Comparison of ENCODE assay signal across 17 cellular contexts in genomic region chr12:92938018-92938417, GRCh38. TPM values are rescaled to one million over a fixed set of nuclear protein-coding genes. Genes with fewer than 3 reads are reported as not detected.
DNase-seq lines count a peak whose midpoint lies in the region; ATAC-seq, FAIRE-seq and TF ChIP-seq lines count a peak whose summit lies in the region.
"Had no signal": no experiment of that assay in that cellular context is flagged by ENCODE, and none has a peak within 500 bp of the region (broad histone marks: within the 10 kb centered on the region; RNA-seq: fewer than 3 reads in every experiment).

No MANE protein-coding gene starts in this region.

- FAIRE-seq in keratinocyte (lab: Jason Lieb, UNC) = peak; percentile 9
- FAIRE-seq: HepG2 had no signal

- no peaks in the 10 kb centered on the region for H4K20me1 ChIP-seq in keratinocyte (ENCODE audit: control insufficient read depth, extremely low read depth, insufficient read depth, low read length)

- H3K27ac ChIP-seq in keratinocyte (ENCODE audit: control insufficient read depth, insufficient read depth, low read length) = peak overlapping the region; percentile 86
- H3K27ac ChIP-seq: esophagus muscularis mucosa had no signal

- dilution Hi-C loops in keratinocyte (cut with MboI; ENCODE audit: extremely low pct_ligation_motif_present, low sequenced_read_pairs) = no loop called here

- in situ Hi-C loops in KBM-7 (cut with MboI; ENCODE audit: low pct_unique_long_range_greater_than_20kb, low sequenced_read_pairs) = no loop called here

- no peaks in the 10 kb centered on the region for H3K79me2 ChIP-seq in keratinocyte (ENCODE audit: control insufficient read depth, insufficient read depth, low read length)

- no peaks in the 10 kb centered on the region for H3K9me3 ChIP-seq in keratinocyte (ENCODE audit: control insufficient read depth, low read depth, low read length)
- H3K9me3 ChIP-seq: BE2C, esophagus muscularis mucosa had no signal

- H3K4me1 ChIP-seq in keratinocyte (ENCODE audit: control insufficient read depth, extremely low read depth, insufficient read depth, low read length) = peaks cover 20% of the 10 kb centered on the region
- H3K4me1 ChIP-seq: BE2C had no signal

- TF ChIP-seq CTCF in keratinocyte (optimal IDR thresholded peaks at IDR 0.05 in 1 of 3, IDR thresholded peaks at IDR 0.05 in 1 of 3, conservative IDR thresholded peaks at IDR 0.05 in 1 of 3; ENCODE audit: extremely low read depth in 1 of 3, insufficient read depth in 2 of 3, low read length in 3 of 3) = no peak

- H3K27me3 ChIP-seq in keratinocyte (ENCODE audit: control insufficient read depth, extremely low read depth, insufficient read depth, low read length) = no peaks in the 10 kb centered on the region
- H3K27me3 ChIP-seq: BE2C, esophagus muscularis mucosa had no signal

- H3K4me2 ChIP-seq in keratinocyte (ENCODE audit: control insufficient read depth, extremely low read depth, insufficient read depth, low read depth, low read length) = peak overlapping the region; percentile 30

- peak overlapping the region; percentile 84 for H2AFZ ChIP-seq in keratinocyte (ENCODE audit: control insufficient read depth, low read length)

- no peak overlapping the region for H3K4me3 ChIP-seq in keratinocyte (ENCODE audit: control insufficient read depth in 2 of 3, extremely low read depth in 1 of 3, insufficient read depth in 2 of 3, low read depth in 1 of 3, low read length in 3 of 3)
- H3K4me3 ChIP-seq: esophagus muscularis mucosa had no signal

- H3K9me1 ChIP-seq in keratinocyte (ENCODE audit: control insufficient read depth, extremely low read depth, insufficient read depth, low read length) = no peaks in the 10 kb centered on the region

- peak overlapping the region; percentile 63 for H3K9ac ChIP-seq in keratinocyte (ENCODE audit: control insufficient read depth, extremely low read depth, insufficient read depth, low read length)

- DNase-seq in keratinocyte (ENCODE audit: low read depth, low spot score) (no peak), A172 (ENCODE audit: low spot score) (no peak), D341Med (ENCODE audit: low spot score) (no peak), KBM-7 (no peak)
- DNase-seq: activated CD4-positive, CD25-positive, alpha-beta regulatory T cell; activated naive CD4-positive, alpha-beta T cell treated with anti-CD3 and anti-CD28 coated beads, Interleukin-2, amount 10 ng/mL, durations not matched to agents 7 days and 5 days; BE2C; DMS153; head of caudate nucleus; MV-4-11; NCI-H748 treated with DMSO at 0.1 percent for 48 hours; substantia nigra had no signal

- H3K36me3 ChIP-seq in keratinocyte (ENCODE audit: control insufficient read depth in 2 of 2, extremely low read depth in 1 of 2, insufficient read depth in 2 of 2, low read length in 2 of 2) = no peaks in the 10 kb centered on the region
- H3K36me3 ChIP-seq: BE2C, esophagus muscularis mucosa had no signal

- ATAC-seq in GM18867 (IDR thresholded peaks at IDR 0.05; ENCODE audit: unreplicated experiment) = peak; percentile 61
- ATAC-seq in HG02623 (IDR thresholded peaks at IDR 0.05; ENCODE audit: unreplicated experiment) = peak; percentile 67
- peak; percentile 75 for ATAC-seq in HG03520 (IDR thresholded peaks at IDR 0.05; ENCODE audit: unreplicated experiment)
- ATAC-seq: HepG2 had no signal

RNA-seq across cellular contexts. Expression of gene EEA1, which starts 8.9 kb away (rescaled TPM):
- 7.3 to 14.3 TPM (median 12.0 TPM) in 3 replicates for polyA plus RNA-seq in keratinocyte
- polyA plus RNA-seq in keratinocyte (2011; ENCODE audit: low read depth) = 63.5 TPM
- polyA plus RNA-seq in keratinocyte (2011; cell fraction: cytosol; rRNA removed) = 3.5 and 8.3 TPM in 2 replicates
- polyA plus RNA-seq in keratinocyte (2011; cell fraction: nucleus; rRNA removed) = 13.5 and 24.4 TPM in 2 replicates
- 10.9 and 11.0 TPM in 2 replicates for polyA plus RNA-seq in keratinocyte (2012; ENCODE audit: low replicate concordance)
- 1.2 to 35.0 TPM (median 9.6 TPM) in 3 replicates for polyA minus RNA-seq in keratinocyte
- 7.1 TPM for polyA minus RNA-seq in keratinocyte (2011; cell fraction: cytosol; rRNA and poly(A)+ RNA removed)
- polyA minus RNA-seq in keratinocyte (2011; cell fraction: nucleus; rRNA and poly(A)+ RNA removed) = 22.8 and 71.7 TPM in 2 replicates
- total RNA-seq in A172 (2014; rRNA removed; shearing (Covaris generic)) = 13.3 and 17.2 TPM in 2 replicates
